In genomic region chr4:140113653-140114052, GRCh38 we compare ENCODE assay signal across 18 cellular contexts. TPM values are rescaled to one million over a fixed set of nuclear protein-coding genes. Genes with fewer than 3 reads are reported as not detected.
DNase-seq lines count a peak whose midpoint lies in the region; ATAC-seq, FAIRE-seq and TF ChIP-seq lines count a peak whose summit lies in the region.
"Had no signal": no experiment of that assay in that cellular context is flagged by ENCODE, and none has a peak within 500 bp of the region (broad histone marks: within the 10 kb centered on the region; RNA-seq: fewer than 3 reads in every experiment).

No MANE protein-coding gene starts in this region.

- ATAC-seq in GM19043 (IDR thresholded peaks at IDR 0.05; ENCODE audit: low read depth, unreplicated experiment) = peak; percentile 46
- ATAC-seq in GM21825 (IDR thresholded peaks at IDR 0.05; ENCODE audit: unreplicated experiment) = peak; percentile 67
- ATAC-seq in GM12878 = peak; percentile 47
- no peak for ATAC-seq in GM19023 (IDR thresholded peaks at IDR 0.05; ENCODE audit: unreplicated experiment)
- ATAC-seq: Right ventricle myocardium inferior had no signal

- H3K4me1 ChIP-seq in GM12878 (ENCODE audit: control insufficient read depth, insufficient read depth, low read length) (peaks cover 3% of the 10 kb centered on the region; the same call in 1 of the 2 replicates), small intestine (ENCODE audit: control insufficient read depth in 2 of 2, insufficient read depth in 1 of 2, low read depth in 1 of 2, low read length in 1 of 2) (no peaks in the 10 kb centered on the region)
- H3K4me1 ChIP-seq: Peyer's patch had no signal

- SMC1A ChIA-PET in GM12878 (lab: Charles Lee; ENCODE audit: uncharacterized antibody, unreplicated experiment) = interaction anchor here (0.9 kb wide), 1 partner anchor 10 kb away, joined by 3 read pairs; no protein-coding TSS in a partner anchor

- 3% methylated on average over 2 of the region's 2 CpGs for WGBS in GM12878 (ENCODE audit: insufficient coverage, insufficient replicate concordance, low lambda C conversion rate, missing lambda C conversion rate)
- WGBS in small intestine, 3 donors = 15 to 57% (median 26%) methylated on average over 2 of the region's 2 CpGs

- intact Hi-C loops in GM12878 (cut with micrococcal nuclease; ENCODE audit: unreplicated experiment) = no loop called here

- H2AFZ ChIP-seq in GM12878 (ENCODE audit: control insufficient read depth, low read depth, low read length) = no peak overlapping the region

- TF ChIP-seq RAD21 in GM12878 (IDR thresholded peaks at IDR 0.05; ENCODE audit: insufficient read depth, low read depth, low read length) = no peak

- DNase-seq in GM12878 (ENCODE audit: low read depth, low spot score) (no peak), small intestine (peak; percentile 40), mesenteric fat pad (ENCODE audit: low spot score) (no peak)
- DNase-seq in stimulated activated CD4-positive, alpha-beta T cell treated with anti-CD3 and anti-CD28 coated beads, Interleukin-15, amount 100 ng/mL, for 24 hours = no peak
- DNase-seq: GF-D8, HFFc6, MG63, NCI-H1092, NCI-H146, NCI-H2227 treated with DMSO at 0.1 percent for 48 hours, Peyer's patch had no signal

- in situ Hi-C loops in GM12878 (cut with MboI) = no loop called here

- H4K20me1 ChIP-seq in GM12878 (ENCODE audit: control insufficient read depth, insufficient read depth) = no peaks in the 10 kb centered on the region

- H3K4me3 ChIP-seq in GM12878 = no peak overlapping the region
- H3K4me3 ChIP-seq in small intestine (ENCODE audit: low read depth in 1 of 2, low read length in 2 of 2) = no peak overlapping the region
- H3K4me3 ChIP-seq: MG63, Peyer's patch had no signal

- RAD21 ChIA-PET in GM12878 (lab: Charles Lee; ENCODE audit: unreplicated experiment) = no interaction called here

- FAIRE-seq in GM12878 (lab: Jason Lieb, UNC) (no peak), small intestine (lab: Jason Lieb, UNC) (no peak)
- FAIRE-seq: GM12892, H54 had no signal

- BruUV-seq in GM12878 (replicated peaks; lab: Mats Ljungman, UMichigan) = no TSS peak

- no peak overlapping the region for H3K9ac ChIP-seq in GM12878 (ENCODE audit: control insufficient read depth, insufficient read depth, low read length)

- H3K9me3 ChIP-seq in GM12878 (replicated peaks; ENCODE audit: control insufficient read depth, insufficient read depth, low read length) (no peaks in the 10 kb centered on the region; the same call in 2 of the 3 replicates), small intestine (ENCODE audit: control insufficient read depth, low read depth) (no peaks in the 10 kb centered on the region)
- H3K9me3 ChIP-seq: MG63, Peyer's patch had no signal

- TF ChIP-seq CTCF in GM12878 (IDR thresholded peaks at IDR 0.05 in 2 of 3, conservative IDR thresholded peaks at IDR 0.05 in 1 of 3; ENCODE audit: control insufficient read depth in 2 of 3, extremely low read depth in 1 of 3, insufficient read depth in 1 of 3, low read depth in 3 of 3, low read length in 3 of 3) = no peak

- no peak overlapping the region for H3K4me2 ChIP-seq in GM12878 (ENCODE audit: control insufficient read depth, insufficient read depth)

- peaks cover 0 to 2% of the 10 kb centered on the region in 2 experiments; a peak in 2 of 4 replicates for H3K27me3 ChIP-seq in GM12878 (replicated peaks in 1 of 2; ENCODE audit: control insufficient read depth in 2 of 2, insufficient read depth in 2 of 2, low read length in 1 of 2)
- H3K27me3 ChIP-seq in small intestine (ENCODE audit: control insufficient read depth in 2 of 2, insufficient read depth in 2 of 2, low read length in 2 of 2) = peaks cover 0 to 2% of the 10 kb centered on the region in 2 donors
- H3K27me3 ChIP-seq: MG63, Peyer's patch had no signal

- H3K36me3 ChIP-seq in GM12878 (ENCODE audit: control insufficient read depth in 2 of 2, insufficient read depth in 2 of 2, low read length in 1 of 2) = no peaks in the 10 kb centered on the region
- no peaks in the 10 kb centered on the region for H3K36me3 ChIP-seq in small intestine (ENCODE audit: control insufficient read depth in 2 of 2, insufficient read depth in 2 of 2, low read length in 2 of 2)
- H3K36me3 ChIP-seq: MG63, Peyer's patch had no signal

- H3K27ac ChIP-seq in GM12878 (ENCODE audit: control insufficient read depth, insufficient read depth) (no peak overlapping the region), small intestine (ENCODE audit: low read depth in 1 of 2, low read length in 1 of 2) (no peak overlapping the region)
- H3K27ac ChIP-seq: C4-2B, Peyer's patch had no signal

- H3K79me2 ChIP-seq in GM12878 (ENCODE audit: control insufficient read depth, insufficient read depth, low read length) = no peaks in the 10 kb centered on the region

- POLR2A ChIA-PET in GM12878 (lab: Charles Lee) = no interaction called here

- TF ChIP-seq POLR2A in GM12878 (IDR thresholded peaks at IDR 0.05; ENCODE audit: low read depth, low read length) = no peak

- no peak for TF ChIP-seq EP300 in GM12878 (IDR thresholded peaks at IDR 0.05; ENCODE audit: borderline replicate concordance in 1 of 2, control insufficient read depth in 1 of 2, low read depth in 2 of 2, low read length in 2 of 2)

- CTCF ChIA-PET in GM12878 (lab: Yijun Ruan, JAX) = no interaction called here

TF ChIP-seq in GM12878, 131 proteins besides CTCF, POLR2A, EP300 and RAD21 (continues in another document):
- TF ChIP-seq TCF7 (IDR thresholded peaks at IDR 0.05; ENCODE audit: borderline replicate concordance) (no peak), SMAD5 (IDR thresholded peaks at IDR 0.05; ENCODE audit: low read depth) (no peak), FOS (IDR thresholded peaks at IDR 0.05; ENCODE audit: borderline replicate concordance, extremely low read depth, insufficient read length) (no peak), CEBPZ (IDR thresholded peaks at IDR 0.05; ENCODE audit: low read depth, low read length) (no peak), ELK1 (IDR thresholded peaks at IDR 0.05; ENCODE audit: low read depth, low read length) (no peak), NFYA (IDR thresholded peaks at IDR 0.05; ENCODE audit: borderline replicate concordance, low read depth, low read length) (no peak)

RNA-seq across cellular contexts. Expression of gene MAML3, which starts 40.3 kb away (rescaled TPM):
- total RNA-seq in GM12878 (2013; cell fraction: nucleolus; rRNA removed) = 0.10 and 0.27 TPM in 2 replicates
- total RNA-seq in GM12878 (2014; rRNA removed) (0.05 and 0.06 TPM in 2 replicates), GM12878 (2014; rRNA removed; fragmentation: Illumina TruSeq; extraction: Trizol) (0.04 and 0.05 TPM in 2 replicates), GM12878 (2021) (0.16 and 0.28 TPM in 2 replicates), mesenteric fat pad (7.3 TPM)
- not detected for polyA plus RNA-seq in GM12878 (2011; ENCODE audit: low read depth)
- polyA plus RNA-seq in GM12878 (2011; rRNA removed) (0.20 and 0.53 TPM in 2 replicates), GM12878 (2014; fragmentation: Illumina TruSeq; extraction: Trizol) (0.06 TPM in 1 of 2 replicates, not detected in the other), GM12878 (2014; fragmentation: Nextera tagmentation; extraction: Ambion mirVana) (under 1 TPM in 1 of 2 experiments, not detected in 1; under 0.01 TPM), GM12878 (2014; rRNA removed) (0.03 and 0.04 TPM in 2 replicates), GM12878 (2016; fragmentation: Nextera tagmentation; extraction: Ambion mirVana) (under 1 TPM in 1 of 2 experiments, not detected in 1; 0.09 TPM), small intestine (1 to 10 TPM; 1.4 to 5.3 (median 1.6) TPM)
- 0.20 and 0.24 TPM in 2 replicates for polyA plus RNA-seq in GM12878 (2011; cell fraction: cytosol; rRNA removed)
- 0.22 and 0.28 TPM in 2 replicates for polyA plus RNA-seq in GM12878 (2011; cell fraction: nucleus; rRNA removed)
- polyA plus RNA-seq in GM12878 (2012) = 0.03 TPM in 1 of 2 replicates, not detected in the other
- 0.66 and 0.77 TPM in 2 replicates for polyA minus RNA-seq in GM12878 (2011; rRNA and poly(A)+ RNA removed)
- 0.27 and 0.31 TPM in 2 replicates for polyA minus RNA-seq in GM12878 (2011; cell fraction: cytosol; rRNA and poly(A)+ RNA removed)
- polyA minus RNA-seq in GM12878 (2011; cell fraction: nucleus; rRNA and poly(A)+ RNA removed) = 1.5 and 2.0 TPM in 2 replicates
